11 cellular contexts compared by ENCODE assay signal in the genomic region with DNA sequence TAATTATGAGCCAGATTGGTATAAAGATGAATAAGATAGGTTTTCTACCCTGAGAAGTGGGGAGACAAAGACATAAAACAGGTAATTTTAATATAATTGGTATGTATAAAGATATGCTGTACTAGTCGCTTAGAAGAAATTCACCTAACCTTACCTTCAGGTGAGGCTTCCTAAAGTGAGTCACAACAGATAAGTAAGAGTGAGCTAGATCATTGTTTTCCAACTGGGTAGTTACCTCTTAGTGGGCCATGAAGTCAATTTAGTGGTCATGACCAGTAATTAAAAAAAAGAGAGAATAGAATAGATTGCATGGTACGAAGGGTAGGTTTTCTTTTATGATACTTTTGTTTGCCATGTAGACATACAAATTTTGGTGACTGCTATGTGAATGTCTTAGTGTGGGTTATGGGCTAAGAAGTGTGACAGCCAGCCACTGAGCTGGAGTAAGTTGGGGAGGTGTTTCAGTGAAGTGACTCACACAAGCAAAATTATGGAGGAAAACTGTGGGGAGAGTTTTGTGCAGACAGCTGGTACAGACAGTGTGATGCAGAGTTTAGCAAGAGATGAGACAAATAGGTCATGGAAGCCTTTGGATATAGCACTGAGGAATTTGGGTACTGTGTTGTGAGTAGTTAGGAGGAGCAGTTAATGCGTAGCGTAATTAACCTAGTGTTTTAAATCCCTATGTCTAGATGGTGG. TPM values are rescaled to one million over a fixed set of nuclear protein-coding genes. Genes with fewer than 3 reads are reported as not detected.
A peak's percentile ranks its signal among the peaks of the same experiment; 100 is the strongest.
DNase-seq lines count a peak whose midpoint lies in the region; ATAC-seq, FAIRE-seq and TF ChIP-seq lines count a peak whose summit lies in the region.
"Had no signal": no experiment of that assay in that cellular context is flagged by ENCODE, and none has a peak within 500 bp of the region (broad histone marks: within the 10 kb centered on the region; RNA-seq: fewer than 3 reads in every experiment).

No MANE protein-coding gene starts in this region.

- peak overlapping the region in 4 of 8 donors; percentile 7 to 35 (median 18) for H3K4me3 Mint-ChIP-seq in CD4-positive, alpha-beta memory T cell
- H3K4me3 Mint-ChIP-seq in naive thymus-derived CD8-positive, alpha-beta T cell: peak overlapping the region in 5 of 10 donors; percentile 1 to 53 (median 44)

- no peak overlapping the region for H4K5ac ChIP-seq in IMR-90 (ENCODE audit: low read depth, low read length)

- H3K56ac ChIP-seq in IMR-90 (ENCODE audit: extremely low read depth, insufficient read depth, low read length): no peak overlapping the region

- H4K20me1 ChIP-seq in IMR-90 (ENCODE audit: insufficient read depth, low read length) (peaks cover 15% of the 10 kb centered on the region), K562 (replicated peaks; ENCODE audit: control insufficient read depth, insufficient read depth, low read length) (peaks cover 10% of the 10 kb centered on the region; the same call in 1 of the 2 replicates)

- TF ChIP-seq RAD21 in IMR-90 (IDR thresholded peaks at IDR 0.05; ENCODE audit: low read length) (no peak), K562 (CRISPR knock-in tag; conservative IDR thresholded peaks at IDR 0.05 in 1 of 2, IDR thresholded peaks at IDR 0.05 in 1 of 2) (no peak)

- H2BK20ac ChIP-seq in IMR-90 (ENCODE audit: low read depth, low read length): no peak overlapping the region

- DNase-seq in CD4-positive, alpha-beta memory T cell: no peak
- DNase-seq in IMR-90 (peak; percentile 60), K562 (ENCODE audit: extremely low read depth in 1 of 4, low spot score in 3 of 4) (no peak), ovary (no peak), activated gamma-delta T cell treated with Interleukin-2 at 50 U/mL for 16 hours (no peak), GM19238 (ENCODE audit: insufficient read length, low spot score) (no peak)
- DNase-seq in naive thymus-derived CD8-positive, alpha-beta T cell: no peak
- DNase-seq: NCI-H226 had no signal

- no peak overlapping the region for H3K14ac ChIP-seq in IMR-90 (replicated peaks; ENCODE audit: low read depth, low read length)

- no peak overlapping the region for H2AK5ac ChIP-seq in IMR-90 (ENCODE audit: low read depth, low read length)

- no peaks in the 10 kb centered on the region for H3K27me3 Mint-ChIP-seq in CD4-positive, alpha-beta memory T cell
- H3K27me3 Mint-ChIP-seq in naive thymus-derived CD8-positive, alpha-beta T cell: no peaks in the 10 kb centered on the region

- H3K36me3 ChIP-seq in CD4-positive, alpha-beta memory T cell (ENCODE audit: insufficient read depth, low read length): peaks cover 24% of the 10 kb centered on the region
- H3K36me3 ChIP-seq in IMR-90 (ENCODE audit: control insufficient read depth, insufficient read depth, low read length): peaks cover 12% of the 10 kb centered on the region
- peaks cover 87% of the 10 kb centered on the region for H3K36me3 ChIP-seq in K562 (ENCODE audit: control insufficient read depth, insufficient read depth, low read length)
- no peaks in the 10 kb centered on the region for H3K36me3 ChIP-seq in ovary

- H3K4ac ChIP-seq in IMR-90 (ENCODE audit: low read depth, low read length): no peak overlapping the region

- POLR2A ChIA-PET in CD4-positive, alpha-beta memory T cell (lab: Charles Lee; ENCODE audit: partially characterized antibody): no interaction called here
- POLR2A ChIA-PET in IMR-90 (lab: Charles Lee; ENCODE audit: unreplicated experiment): no interaction called here
- POLR2A ChIA-PET in K562 (lab: Yijun Ruan, JAX): interaction anchor here (1.6 kb wide), 1 partner anchor 8 kb away, joined by 4 read pairs; no protein-coding TSS in a partner anchor
- POLR2A ChIA-PET in naive thymus-derived CD8-positive, alpha-beta T cell (lab: Charles Lee): interaction anchor here (1.5 kb wide), 1 partner anchor 56 kb away, joined by 3 read pairs; no protein-coding TSS in a partner anchor

- peak; percentile 85 for ATAC-seq in IMR-90 (ENCODE audit: low read depth)
- ATAC-seq in K562: peak; percentile 39
- no peak for ATAC-seq in naive thymus-derived CD8-positive, alpha-beta T cell
- no peak for ATAC-seq in HG03342 (IDR thresholded peaks at IDR 0.05; ENCODE audit: unreplicated experiment)

- TF ChIP-seq CTCF in IMR-90 (conservative IDR thresholded peaks at IDR 0.05; ENCODE audit: low read depth, low read length) (no peak), K562 (IDR thresholded peaks at IDR 0.05 in 2 of 3, conservative IDR thresholded peaks at IDR 0.05 in 1 of 3; ENCODE audit: insufficient read depth in 2 of 3, low read depth in 1 of 3, low read length in 3 of 3) (no peak), ovary (IDR thresholded peaks at IDR 0.05) (no peak)

- CTCF ChIA-PET in CD4-positive, alpha-beta memory T cell (lab: Charles Lee; ENCODE audit: partially characterized antibody): interaction anchor here (1.3 to 2.8 kb wide), 2 partner anchors 37 to 44 kb away, joined by 4 to 14 read pairs; a partner anchor contains a TSS
- CTCF ChIA-PET in IMR-90 (lab: Yijun Ruan, JAX) (interaction anchor here (1.0 kb wide), 1 partner anchor 24 kb away, joined by 4 read pairs; no protein-coding TSS in a partner anchor), K562 (lab: Yijun Ruan, JAX; ENCODE audit: low intra/inter-chr PET ratio) (no interaction called here)

- H2AK9ac ChIP-seq in IMR-90 (replicated peaks; ENCODE audit: low read depth, low read length, poor library complexity): no peak overlapping the region

- no peak overlapping the region for H2BK5ac ChIP-seq in IMR-90 (ENCODE audit: low read depth, low read length, poor library complexity, severe bottlenecking)

- TF ChIP-seq EP300 in K562 (IDR thresholded peaks at IDR 0.05; ENCODE audit: low read length): no peak
- TF ChIP-seq EP300 in ovary (IDR thresholded peaks at IDR 0.05): no peak

- 100% methylated on average over 1 of the region's 4 CpGs; no CpG with 5 or more reads in 1 of the 2 experiments for WGBS in IMR-90 (ENCODE audit: extremely low coverage in 2 of 2, insufficient read length in 1 of 2), 2 experiments
- 93% methylated on average over 4 of the region's 4 CpGs for WGBS in K562 (ENCODE audit: insufficient coverage, low coverage, missing lambda C conversion rate)
- WGBS in ovary, 3 donors: 97 to 98% (median 98%) methylated on average over 4 of the region's 4 CpGs

- intact Hi-C loops in CD4-positive, alpha-beta memory T cell (cut with micrococcal nuclease): loop anchor here (2.0 kb wide), 1 partner anchor 18 kb away; no protein-coding TSS in a partner anchor
- intact Hi-C loops in IMR-90 (cut with micrococcal nuclease) (loop anchor here (2.0 kb wide), 1 partner anchor 14 kb away; no protein-coding TSS in a partner anchor), K562 (cut with micrococcal nuclease) (no loop called here), ovary (cut with DNase I) (no loop called here)

- H3K23ac ChIP-seq in IMR-90 (ENCODE audit: low read depth, low read length): no peak overlapping the region

- H3K79me2 ChIP-seq in K562 (ENCODE audit: control insufficient read depth, insufficient read depth, low read length): peaks cover 72% of the 10 kb centered on the region

- H3K27ac ChIP-seq in CD4-positive, alpha-beta memory T cell (ENCODE audit: low read depth, low read length): no peak overlapping the region
- no peak overlapping the region for H3K27ac ChIP-seq in IMR-90 (ENCODE audit: insufficient read depth, low read length)
- H3K27ac ChIP-seq in K562 (ENCODE audit: extremely low read depth, low read depth, low read length): no peak overlapping the region
- H3K27ac ChIP-seq in ovary: no peak overlapping the region

- H4K8ac ChIP-seq in IMR-90 (ENCODE audit: low read depth in 2 of 2, low read length in 2 of 2): no peak overlapping the region

- in situ Hi-C loops in IMR-90 (cut with MboI; ENCODE audit: low sequenced_read_pairs) (no loop called here), K562 (cut with MboI) (no loop called here)

- H3K9me1 ChIP-seq in IMR-90 (ENCODE audit: insufficient read depth, low read length): peaks cover 4% of the 10 kb centered on the region; the same call in 1 of the 2 replicates
- H3K9me1 ChIP-seq in K562 (ENCODE audit: control insufficient read depth, insufficient read depth, low read length): no peaks in the 10 kb centered on the region

- TF ChIP-seq POLR2A in IMR-90 (IDR thresholded peaks at IDR 0.05; ENCODE audit: low read depth, low read length) (no peak), K562 (conservative IDR thresholded peaks at IDR 0.05) (no peak; the same call in 1 of the 2 replicates), ovary (IDR thresholded peaks at IDR 0.05) (no peak)

- H2BK15ac ChIP-seq in IMR-90 (ENCODE audit: low read depth, low read length): no peak overlapping the region

- BruUV-seq in IMR-90 (replicated peaks; lab: Mats Ljungman, UMichigan) (no TSS peak), K562 (replicated peaks; lab: Mats Ljungman, UMichigan) (no TSS peak)

- H3K4me1 Mint-ChIP-seq in CD4-positive, alpha-beta memory T cell: peaks cover 39 to 64% (median 51%) of the 10 kb centered on the region in 4 donors
- H3K4me1 Mint-ChIP-seq in naive thymus-derived CD8-positive, alpha-beta T cell: peaks cover 32 to 56% (median 51%) of the 10 kb centered on the region in 4 donors

- H3K27ac Mint-ChIP-seq in CD4-positive, alpha-beta memory T cell: peak overlapping the region; percentile 56 to 87 (median 76)
- H3K27ac Mint-ChIP-seq in naive thymus-derived CD8-positive, alpha-beta T cell: peak overlapping the region; percentile 44 to 91 (median 74)

- peaks cover 41% of the 10 kb centered on the region for H3K4me1 ChIP-seq in CD4-positive, alpha-beta memory T cell (ENCODE audit: insufficient read depth, low read length)
- no peaks in the 10 kb centered on the region; the same call in 1 of the 2 replicates for H3K4me1 ChIP-seq in IMR-90 (ENCODE audit: control insufficient read depth, insufficient read depth, low read length)
- H3K4me1 ChIP-seq in K562 (replicated peaks in 1 of 2; ENCODE audit: control insufficient read depth in 2 of 2, insufficient read depth in 2 of 2, low read length in 2 of 2): no peaks in the 10 kb centered on the region
- no peaks in the 10 kb centered on the region for H3K4me1 ChIP-seq in ovary (ENCODE audit: insufficient read depth)

- dilution Hi-C loops in IMR-90 (cut with HindIII; ENCODE audit: low sequenced_read_pairs, unreplicated experiment): no loop called here

- no peaks in the 10 kb centered on the region for H3K27me3 ChIP-seq in CD4-positive, alpha-beta memory T cell (ENCODE audit: insufficient read depth, low read length)
- no peaks in the 10 kb centered on the region for H3K27me3 ChIP-seq in IMR-90 (ENCODE audit: control insufficient read depth, insufficient read depth, low read length)
- no peaks in the 10 kb centered on the region for H3K27me3 ChIP-seq in K562 (ENCODE audit: control insufficient read depth in 2 of 2, insufficient read depth in 2 of 2, low read length in 2 of 2)
- no peaks in the 10 kb centered on the region for H3K27me3 ChIP-seq in ovary

- H3K9me3 ChIP-seq in CD4-positive, alpha-beta memory T cell (ENCODE audit: control insufficient read depth in 1 of 2, low read length in 2 of 2): no peaks in the 10 kb centered on the region
- H3K9me3 ChIP-seq in IMR-90 (ENCODE audit: control insufficient read depth, insufficient read depth, low read length): no peaks in the 10 kb centered on the region
- no peaks in the 10 kb centered on the region for H3K9me3 ChIP-seq in K562 (replicated peaks; ENCODE audit: control insufficient read depth, insufficient read depth, low read depth, low read length)
- H3K9me3 ChIP-seq in ovary: no peaks in the 10 kb centered on the region

- no peak overlapping the region for H2BK120ac ChIP-seq in IMR-90 (ENCODE audit: low read depth, low read length)

- H3K4me2 ChIP-seq in IMR-90 (ENCODE audit: low read depth, low read length): no peak overlapping the region
- H3K4me2 ChIP-seq in K562 (ENCODE audit: insufficient read depth, low read length): no peak overlapping the region

- H4K91ac ChIP-seq in IMR-90 (ENCODE audit: insufficient read depth, low read depth, low read length): no peak overlapping the region

- H3K9ac ChIP-seq in IMR-90 (ENCODE audit: low read depth, low read length) (no peak overlapping the region), K562 (ENCODE audit: insufficient read depth in 1 of 2, low read depth in 2 of 2, low read length in 2 of 2) (no peak overlapping the region)

- H3K4me3 ChIP-seq in CD4-positive, alpha-beta memory T cell (ENCODE audit: low read length in 2 of 2): no peak overlapping the region
- H3K4me3 ChIP-seq in IMR-90 (ENCODE audit: insufficient read depth, low read depth, low read length) (no peak overlapping the region), K562 (no peak overlapping the region), ovary (no peak overlapping the region)

- H3K79me1 ChIP-seq in IMR-90 (ENCODE audit: low read depth in 1 of 2, low read length in 2 of 2): peaks cover 9 to 19% of the 10 kb centered on the region in 2 experiments

- FAIRE-seq in K562 (lab: Jason Lieb, UNC): no peak

- H3K18ac ChIP-seq in IMR-90 (ENCODE audit: low read depth, low read length): no peak overlapping the region

- H2AFZ ChIP-seq in IMR-90 (replicated peaks; ENCODE audit: low read length, poor library complexity) (no peak overlapping the region), K562 (ENCODE audit: low read depth, low read length) (no peak overlapping the region)

- H3K36me3 Mint-ChIP-seq in CD4-positive, alpha-beta memory T cell: peaks cover 33 to 68% of the 10 kb centered on the region in 2 donors
- peaks cover 0 to 76% (median 12%) of the 10 kb centered on the region in 3 donors for H3K36me3 Mint-ChIP-seq in naive thymus-derived CD8-positive, alpha-beta T cell

- H3K9me3 Mint-ChIP-seq in CD4-positive, alpha-beta memory T cell: no peaks in the 10 kb centered on the region
- no peaks in the 10 kb centered on the region for H3K9me3 Mint-ChIP-seq in naive thymus-derived CD8-positive, alpha-beta T cell

RNA-seq across cellular contexts. Expression of a gene that starts 8.2 kb away (rescaled TPM):
- 10 to 100 TPM; 44.7 to 44.8 TPM for total RNA-seq in CD4-positive, alpha-beta memory T cell
- 10 to 100 TPM; 23.2 to 25.9 TPM for polyA plus RNA-seq in CD4-positive, alpha-beta memory T cell
- total RNA-seq in IMR-90 (2012; rRNA removed) (11.8 and 25.0 TPM in 2 replicates), K562 (2014; rRNA removed) (51.9 and 56.7 TPM in 2 replicates), K562 (2014; rRNA removed; fragmentation: Illumina TruSeq; extraction: Trizol) (47.2 and 52.8 TPM in 2 replicates), K562 (2015; rRNA removed; fragmentation: Illumina TruSeq; extraction: Trizol) (45.5 and 47.4 TPM in 2 replicates), K562 (2021) (41.1 and 45.2 TPM in 2 replicates), ovary (10 to 100 TPM; 13.1 to 29.0 (median 17.5) TPM)
- polyA plus RNA-seq in IMR-90 (2012; rRNA removed) (8.3 and 12.3 TPM in 2 replicates), K562 (2011; rRNA removed) (30.0 and 38.1 TPM in 2 replicates), K562 (2014; fragmentation: Illumina TruSeq; extraction: Trizol) (33.3 and 39.8 TPM in 2 replicates), K562 (2014; fragmentation: Nextera tagmentation; extraction: Ambion mirVana) (10 to 100 TPM; 58.1 to 58.2 TPM), K562 (2014; rRNA removed) (49.3 and 53.6 TPM in 2 replicates), ovary (10 to 100 TPM in 1 of 2 donors, 1 to 10 TPM in 1; 8.5 to 15.5 TPM)
- 2.2 and 2.3 TPM in 2 replicates for polyA plus RNA-seq in IMR-90 (2012; cell fraction: cytosol; rRNA removed)
- 4.0 and 15.4 TPM in 2 replicates for polyA plus RNA-seq in IMR-90 (2012; cell fraction: nucleus; rRNA removed; ENCODE audit: low replicate concordance)
- total RNA-seq in K562 (2011; cell fraction: chromatin; rRNA removed; ENCODE audit: low replicate concordance): 87.5 and 204 TPM in 2 replicates
- 66.0 and 72.5 TPM in 2 replicates for total RNA-seq in K562 (2011; cell fraction: nucleolus; rRNA removed)
- total RNA-seq in K562 (2011; cell fraction: nucleoplasm; rRNA removed): 99.0 and 133 TPM in 2 replicates
- 5.8 and 8.1 TPM in 2 replicates for polyA plus RNA-seq in K562 (2011; cell fraction: cytosol; rRNA removed)
- polyA plus RNA-seq in K562 (2011; cell fraction: nucleus; rRNA removed): 47.1 and 48.8 TPM in 2 replicates
- 24.9 and 33.0 TPM in 2 replicates for polyA plus RNA-seq in K562 (2012)
- polyA minus RNA-seq in K562 (2011; rRNA and poly(A)+ RNA removed): 51.5 and 52.6 TPM in 2 replicates
- 10.5 and 18.2 TPM in 2 replicates for polyA minus RNA-seq in K562 (2011; cell fraction: cytosol; rRNA and poly(A)+ RNA removed)
- 67.2 and 68.6 TPM in 2 replicates for polyA minus RNA-seq in K562 (2011; cell fraction: nucleus; rRNA and poly(A)+ RNA removed)
- total RNA-seq in naive thymus-derived CD8-positive, alpha-beta T cell: 10 to 100 TPM; 44.5 to 44.8 TPM
- 10 to 100 TPM; 18.0 to 26.4 (median 24.0) TPM for polyA plus RNA-seq in naive thymus-derived CD8-positive, alpha-beta T cell

RNA-seq across cellular contexts. Expression of a gene that starts 24.7 kb away (rescaled TPM):
- total RNA-seq in CD4-positive, alpha-beta memory T cell: under 1 TPM; 0.12 to 0.33 TPM
- 1 to 10 TPM in 1 of 2 donors, under 1 TPM in 1; 0.58 to 1.1 TPM for polyA plus RNA-seq in CD4-positive, alpha-beta memory T cell
- not detected in 2 replicates for total RNA-seq in IMR-90 (2012; rRNA removed)
- not detected in 2 replicates for polyA plus RNA-seq in IMR-90 (2012; rRNA removed)
- polyA plus RNA-seq in IMR-90 (2012; cell fraction: cytosol; rRNA removed): not detected in 2 replicates
- polyA plus RNA-seq in IMR-90 (2012; cell fraction: nucleus; rRNA removed; ENCODE audit: low replicate concordance): not detected in 2 replicates
- total RNA-seq in K562 (2011; cell fraction: chromatin; rRNA removed; ENCODE audit: low replicate concordance): not detected in 2 replicates
- total RNA-seq in K562 (2011; cell fraction: nucleolus; rRNA removed): not detected in 2 replicates
- not detected in 2 replicates for total RNA-seq in K562 (2011; cell fraction: nucleoplasm; rRNA removed)
- total RNA-seq in K562 (2014; rRNA removed): not detected in 2 replicates
- total RNA-seq in K562 (2014; rRNA removed; fragmentation: Illumina TruSeq; extraction: Trizol): not detected in 2 replicates
- total RNA-seq in K562 (2015; rRNA removed; fragmentation: Illumina TruSeq; extraction: Trizol): 0.08 and 0.14 TPM in 2 replicates
- total RNA-seq in K562 (2021): not detected in 2 replicates
- not detected in 2 replicates for polyA plus RNA-seq in K562 (2011; rRNA removed)
- 0.01 and 0.07 TPM in 2 replicates for polyA plus RNA-seq in K562 (2011; cell fraction: cytosol; rRNA removed)
- not detected in 2 replicates for polyA plus RNA-seq in K562 (2011; cell fraction: nucleus; rRNA removed)
- polyA plus RNA-seq in K562 (2012): 0.23 and 0.62 TPM in 2 replicates
- 0.28 TPM in 1 of 2 replicates, not detected in the other for polyA plus RNA-seq in K562 (2014; fragmentation: Illumina TruSeq; extraction: Trizol)
- polyA plus RNA-seq in K562 (2014; fragmentation: Nextera tagmentation; extraction: Ambion mirVana): under 1 TPM; 0.07 to 0.08 TPM
- 0.16 TPM in 1 of 2 replicates, not detected in the other for polyA plus RNA-seq in K562 (2014; rRNA removed)
- 0.06 TPM in 1 of 2 replicates, not detected in the other for polyA minus RNA-seq in K562 (2011; rRNA and poly(A)+ RNA removed)
- polyA minus RNA-seq in K562 (2011; cell fraction: cytosol; rRNA and poly(A)+ RNA removed): not detected in 2 replicates
- not detected in 2 replicates for polyA minus RNA-seq in K562 (2011; cell fraction: nucleus; rRNA and poly(A)+ RNA removed)
- not detected for total RNA-seq in naive thymus-derived CD8-positive, alpha-beta T cell
- 1 to 10 TPM in 1 of 3 donors, not detected in 2; 1.7 TPM for polyA plus RNA-seq in naive thymus-derived CD8-positive, alpha-beta T cell
- total RNA-seq in ovary: 1 to 10 TPM in 3 of 7 donors, under 1 TPM in 2, not detected in 2; 0.55 to 7.9 (median 1.3) TPM
- polyA plus RNA-seq in ovary: under 1 TPM; 0.07 to 0.63 TPM
- total RNA-seq: OCI-LY7; T-helper 2 cell treated with Interferon-gamma antibody and Interleukin-4, amounts not matched to agents 100 ng/mL and 5 ng/mL, for 36 hours had no signal

RNA-seq across cellular contexts. Expression of a gene that starts 44.6 kb away (rescaled TPM):
- 100 to 1,000 TPM; 150 to 162 TPM for total RNA-seq in CD4-positive, alpha-beta memory T cell
- polyA plus RNA-seq in CD4-positive, alpha-beta memory T cell: 100 to 1,000 TPM; 194 to 235 TPM
- total RNA-seq in IMR-90 (2012; rRNA removed): 33.9 and 53.9 TPM in 2 replicates
- polyA plus RNA-seq in IMR-90 (2012; rRNA removed): 15.3 and 21.8 TPM in 2 replicates
- polyA plus RNA-seq in IMR-90 (2012; cell fraction: cytosol; rRNA removed): 4.5 and 10.9 TPM in 2 replicates
- polyA plus RNA-seq in IMR-90 (2012; cell fraction: nucleus; rRNA removed; ENCODE audit: low replicate concordance): 17.1 and 74.1 TPM in 2 replicates
- total RNA-seq in K562 (2011; cell fraction: chromatin; rRNA removed; ENCODE audit: low replicate concordance): 48.7 and 125 TPM in 2 replicates
- 26.8 and 34.5 TPM in 2 replicates for total RNA-seq in K562 (2011; cell fraction: nucleolus; rRNA removed)
- total RNA-seq in K562 (2011; cell fraction: nucleoplasm; rRNA removed): 43.4 and 64.5 TPM in 2 replicates
- total RNA-seq in K562 (2014; rRNA removed): 32.0 and 40.8 TPM in 2 replicates
- 73.4 and 88.6 TPM in 2 replicates for total RNA-seq in K562 (2014; rRNA removed; fragmentation: Illumina TruSeq; extraction: Trizol)
- 46.5 and 57.4 TPM in 2 replicates for total RNA-seq in K562 (2015; rRNA removed; fragmentation: Illumina TruSeq; extraction: Trizol)
- 44.5 and 47.9 TPM in 2 replicates for total RNA-seq in K562 (2021)
- 67.7 and 84.0 TPM in 2 replicates for polyA plus RNA-seq in K562 (2011; rRNA removed)
- polyA plus RNA-seq in K562 (2011; cell fraction: cytosol; rRNA removed): 18.6 and 37.9 TPM in 2 replicates
- 36.1 and 58.0 TPM in 2 replicates for polyA plus RNA-seq in K562 (2011; cell fraction: nucleus; rRNA removed)
- 39.7 and 46.8 TPM in 2 replicates for polyA plus RNA-seq in K562 (2012)
- 44.2 and 48.3 TPM in 2 replicates for polyA plus RNA-seq in K562 (2014; fragmentation: Illumina TruSeq; extraction: Trizol)
- polyA plus RNA-seq in K562 (2014; fragmentation: Nextera tagmentation; extraction: Ambion mirVana): 100 to 1,000 TPM; 271 to 331 TPM
- polyA plus RNA-seq in K562 (2014; rRNA removed): 47.1 and 54.1 TPM in 2 replicates
- 92.3 and 99.7 TPM in 2 replicates for polyA minus RNA-seq in K562 (2011; rRNA and poly(A)+ RNA removed)
- 27.1 and 49.5 TPM in 2 replicates for polyA minus RNA-seq in K562 (2011; cell fraction: cytosol; rRNA and poly(A)+ RNA removed)
- polyA minus RNA-seq in K562 (2011; cell fraction: nucleus; rRNA and poly(A)+ RNA removed): 64.0 and 118 TPM in 2 replicates
- total RNA-seq in naive thymus-derived CD8-positive, alpha-beta T cell: 100 to 1,000 TPM; 158 to 164 TPM
- polyA plus RNA-seq in naive thymus-derived CD8-positive, alpha-beta T cell: 100 to 1,000 TPM; 149 to 194 (median 172) TPM
- 100 to 1,000 TPM in 1 of 7 donors, 10 to 100 TPM in 6; 45.1 to 102 (median 56.2) TPM for total RNA-seq in ovary
- polyA plus RNA-seq in ovary: 10 to 100 TPM; 39.1 to 41.2 TPM

Comparison
In these comparisons a context has a peak if more than half of its experiments do, and no peak if none do; other contexts are left out.
1. ATAC-seq: peak in IMR-90 (single experiment) and K562 (single experiment); none in naive thymus-derived CD8-positive, alpha-beta T cell (0 of 2) and HG03342 (single experiment).
2. POLR2A ChIA-PET loops: an anchor here in K562 (1.6 kb wide) and naive thymus-derived CD8-positive, alpha-beta T cell (1.5 kb wide); none called in CD4-positive, alpha-beta memory T cell and IMR-90.
3. intact Hi-C loops: an anchor here in CD4-positive, alpha-beta memory T cell (2.0 kb wide) and IMR-90 (2.0 kb wide); none called in K562 and ovary.